15 cellular contexts compared by ENCODE assay signal in genomic region chr5:172797800-172798199, GRCh38. TPM values are rescaled to one million over a fixed set of nuclear protein-coding genes. Genes with fewer than 3 reads are reported as not detected.
DNase-seq lines count a peak whose midpoint lies in the region; ATAC-seq and TF ChIP-seq lines count a peak whose summit lies in the region.
"Had no signal": no experiment of that assay in that cellular context is flagged by ENCODE, and none has a peak within 500 bp of the region (broad histone marks: within the 10 kb centered on the region; RNA-seq: fewer than 3 reads in every experiment).

No MANE protein-coding gene starts in this region.

- no peak for DNase-seq in right atrium auricular region (ENCODE audit: low spot score)
- no peak for DNase-seq in Right ventricle myocardium inferior (ENCODE audit: missing footprints)
- DNase-seq in neuronal stem cell (ENCODE audit: low spot score) = no peak
- DNase-seq in aorta = no peak
- no peak for DNase-seq in H9
- no peak for DNase-seq in GM13977 (ENCODE audit: low spot score)
- DNase-seq in Kasumi-1 (lab: John Stamatoyannopoulos, UW) = no peak
- DNase-seq: activated CD4-positive, alpha-beta T cell treated with anti-CD3 and anti-CD28 coated beads, Interleukin-2, amount 50 U/mL, for 1 hour; activated naive CD4-positive, alpha-beta T cell treated with anti-CD3 and anti-CD28 coated beads, Interleukin-2, amount 50 U/mL, for 16 hours; H7; NCI-H524; SW 1271 had no signal

- H3K4me3 ChIP-seq in right atrium auricular region (no peak overlapping the region), neuronal stem cell (ENCODE audit: low read length in 2 of 2) (no peak overlapping the region), aorta (ENCODE audit: low read length in 2 of 2) (no peak overlapping the region)

- H4K5ac ChIP-seq in H9 (ENCODE audit: insufficient read length, low read depth, low read length) = no peak overlapping the region

- H2AFZ ChIP-seq in neuronal stem cell (ENCODE audit: low read length) (peak overlapping the region; percentile 57), H9 (ENCODE audit: low read length) (no peak overlapping the region)

- H2BK5ac ChIP-seq in neuronal stem cell (ENCODE audit: low read length) (no peak overlapping the region), H9 (ENCODE audit: insufficient read length, low read length) (no peak overlapping the region)

- H3K9me3 ChIP-seq in right atrium auricular region (no peaks in the 10 kb centered on the region), neuronal stem cell (replicated peaks in 1 of 2; ENCODE audit: control insufficient read depth in 2 of 2, insufficient read depth in 1 of 2, low read depth in 1 of 2, low read length in 2 of 2) (no peaks in the 10 kb centered on the region), aorta (ENCODE audit: control insufficient read depth, low read length) (no peaks in the 10 kb centered on the region), H9 (ENCODE audit: control insufficient read depth, low read depth, low read length) (no peaks in the 10 kb centered on the region)

- H3K27me3 ChIP-seq in right atrium auricular region (no peaks in the 10 kb centered on the region), neuronal stem cell (ENCODE audit: control insufficient read depth in 3 of 3, insufficient read depth in 3 of 3, low read depth in 1 of 3, low read length in 3 of 3) (no peaks in the 10 kb centered on the region), aorta (ENCODE audit: control insufficient read depth in 1 of 2, insufficient read depth in 2 of 2, low read length in 1 of 2) (no peaks in the 10 kb centered on the region), H9 (ENCODE audit: insufficient read depth, low read length) (no peaks in the 10 kb centered on the region)

- H3K23me2 ChIP-seq in H9 (ENCODE audit: insufficient read length, low read depth, low read length, poor library complexity, severe bottlenecking) = no peaks in the 10 kb centered on the region

- H3K36me3 ChIP-seq in right atrium auricular region (no peaks in the 10 kb centered on the region), neuronal stem cell (replicated peaks in 1 of 2; ENCODE audit: control insufficient read depth in 2 of 2, insufficient read depth in 2 of 2, low read length in 2 of 2) (no peaks in the 10 kb centered on the region), aorta (ENCODE audit: control insufficient read depth in 1 of 2, insufficient read depth in 2 of 2, low read length in 1 of 2) (no peaks in the 10 kb centered on the region)

- H3K18ac ChIP-seq in neuronal stem cell (ENCODE audit: low read length) (no peak overlapping the region), H9 (ENCODE audit: insufficient read length, low read depth, low read length) (no peak overlapping the region)

- H2BK120ac ChIP-seq in neuronal stem cell (ENCODE audit: low read depth, low read length) = no peak overlapping the region
- H2BK120ac ChIP-seq in H9 (ENCODE audit: low read depth, low read length, poor library complexity, severe bottlenecking) = no peak overlapping the region

- H3K4me3 Mint-ChIP-seq in dendritic cell treated with granulocyte-macrophage colony-stimulating factor and Interleukin-4, amounts not matched to agents 40 ng/mL and 50 ng/mL, for 4 days = no peak overlapping the region
- H3K4me3 Mint-ChIP-seq in H9 = no peak overlapping the region; a peak in 1 of 5 replicates

- H3K79me1 ChIP-seq in neuronal stem cell (ENCODE audit: low read depth, low read length) (no peaks in the 10 kb centered on the region), H9 (ENCODE audit: insufficient read depth, low read depth, low read length, poor library complexity, severe bottlenecking) (no peaks in the 10 kb centered on the region)

- TF ChIP-seq CTCF in right atrium auricular region (IDR thresholded peaks at IDR 0.05) = no peak
- no peak for TF ChIP-seq CTCF in H9 (conservative IDR thresholded peaks at IDR 0.05)
- no peak for TF ChIP-seq CTCF in GM13977 (IDR thresholded peaks at IDR 0.05; ENCODE audit: extremely low read depth, insufficient read depth, missing control alignments)

- H2BK12ac ChIP-seq in neuronal stem cell (ENCODE audit: low read length) = no peak overlapping the region
- no peak overlapping the region for H2BK12ac ChIP-seq in H9 (ENCODE audit: insufficient read length, low read depth, low read length)

- H2BK20ac ChIP-seq in H9 (ENCODE audit: low read depth, low read length, poor library complexity, severe bottlenecking) = no peak overlapping the region

- in situ Hi-C loops in GM13977 (cut with MboI; ENCODE audit: low pct_unique_long_range_greater_than_20kb, low sequenced_read_pairs, unreplicated experiment) = no loop called here

- peaks cover 6% of the 10 kb centered on the region for H3K36me3 Mint-ChIP-seq in dendritic cell treated with granulocyte-macrophage colony-stimulating factor and Interleukin-4, amounts not matched to agents 40 ng/mL and 50 ng/mL, for 4 days (ENCODE audit: low read depth)
- H3K36me3 Mint-ChIP-seq in H9 (ENCODE audit: insufficient read depth in 1 of 3, low read depth in 3 of 3) = no peaks in the 10 kb centered on the region

- H3K27me3 Mint-ChIP-seq in dendritic cell treated with granulocyte-macrophage colony-stimulating factor and Interleukin-4, amounts not matched to agents 40 ng/mL and 50 ng/mL, for 4 days = no peaks in the 10 kb centered on the region
- H3K27me3 Mint-ChIP-seq in H9 (ENCODE audit: low read depth) = peaks cover 9% of the 10 kb centered on the region

- H3K4me2 ChIP-seq in neuronal stem cell (ENCODE audit: insufficient read depth, low read length, poor library complexity, severe bottlenecking) (no peak overlapping the region), H9 (ENCODE audit: insufficient read depth, insufficient read length, low read length) (no peak overlapping the region)
- H3K4me2 ChIP-seq: KMS-11 had no signal

- intact Hi-C loops in Right ventricle myocardium inferior (cut with DNase I) (no loop called here), aorta (cut with DNase I) (loop anchor here (5.0 kb wide), 2 partner anchors 35 to 105 kb away; partner anchors contain the start of gene ERGIC1 (in 1 of the 2))
- intact Hi-C loops in dendritic cell treated with granulocyte-macrophage colony-stimulating factor and Interleukin-4, amounts not matched to agents 40 ng/mL and 50 ng/mL, for 4 days (cut with micrococcal nuclease) = loop anchor here (2.0 kb wide), 1 partner anchor 25 kb away; no protein-coding TSS in a partner anchor

- no peak overlapping the region for H3K23ac ChIP-seq in neuronal stem cell (ENCODE audit: low read depth, low read length, poor library complexity)
- no peak overlapping the region for H3K23ac ChIP-seq in H9 (ENCODE audit: insufficient read length, low read depth, low read length)

- H3K56ac ChIP-seq in H9 (ENCODE audit: insufficient read length, low read depth, low read length) = no peak overlapping the region

- H4K8ac ChIP-seq in neuronal stem cell (ENCODE audit: low read depth, low read length) (no peak overlapping the region), H9 (replicated peaks; ENCODE audit: insufficient read length, low read depth, low read length) (no peak overlapping the region)

- no peaks in the 10 kb centered on the region for H3K9me3 Mint-ChIP-seq in dendritic cell treated with granulocyte-macrophage colony-stimulating factor and Interleukin-4, amounts not matched to agents 40 ng/mL and 50 ng/mL, for 4 days
- H3K9me3 Mint-ChIP-seq in H9 = no peaks in the 10 kb centered on the region

- H3T11ph ChIP-seq in H9 (ENCODE audit: low read length) = no peak overlapping the region

- H4K20me1 ChIP-seq in H9 (ENCODE audit: control insufficient read depth, insufficient read depth, insufficient read length) = no peaks in the 10 kb centered on the region

- H3K4ac ChIP-seq in neuronal stem cell (ENCODE audit: low read length) (no peak overlapping the region), H9 (ENCODE audit: low read depth, low read length) (no peak overlapping the region)

- no peak overlapping the region for H4K91ac ChIP-seq in neuronal stem cell (ENCODE audit: low read depth, low read length, poor library complexity)
- no peak overlapping the region for H4K91ac ChIP-seq in H9 (ENCODE audit: insufficient read length, low read depth, low read length)

- H3K79me2 ChIP-seq in H9 (ENCODE audit: insufficient read depth, low read length) = no peaks in the 10 kb centered on the region

- H2BK15ac ChIP-seq in neuronal stem cell (ENCODE audit: low read length) (no peak overlapping the region), H9 (ENCODE audit: low read depth, low read length) (no peak overlapping the region)

- ATAC-seq in Right ventricle myocardium inferior = no peak
- ATAC-seq in aorta (ENCODE audit: low FRiP score) = no peak

- no peak overlapping the region for H2AK5ac ChIP-seq in neuronal stem cell (ENCODE audit: low read depth, low read length)
- no peak overlapping the region for H2AK5ac ChIP-seq in H9 (ENCODE audit: insufficient read length, low read length)

- H3K27ac ChIP-seq in right atrium auricular region (peak overlapping the region; percentile 45 to 68), neuronal stem cell (replicated peaks; ENCODE audit: low read length) (no peak overlapping the region), aorta (ENCODE audit: low read depth in 1 of 2, low read length in 2 of 2) (peak overlapping the region; percentile 40 to 93), H9 (ENCODE audit: insufficient read length, low read depth, low read length) (no peak overlapping the region)
- H3K27ac ChIP-seq: C4-2B, KMS-11 had no signal

- no CpG with 5 or more reads among the region's 5 CpGs for WGBS in neuronal stem cell (ENCODE audit: extremely low coverage in 2 of 2, insufficient read length in 2 of 2, insufficient replicate concordance in 1 of 2), 2 donors
- WGBS in aorta, 2 donors = 62 to 63% methylated on average over 5 of the region's 5 CpGs
- WGBS in H9 (ENCODE audit: extremely low coverage, insufficient read length, low lambda C conversion rate) = no CpG with 5 or more reads among the region's 5 CpGs

- H3K27ac Mint-ChIP-seq in dendritic cell treated with granulocyte-macrophage colony-stimulating factor and Interleukin-4, amounts not matched to agents 40 ng/mL and 50 ng/mL, for 4 days = peak overlapping the region; percentile 95
- H3K27ac Mint-ChIP-seq in H9 = no peak overlapping the region

- H3K14ac ChIP-seq in neuronal stem cell (ENCODE audit: low read length) = no peak overlapping the region
- H3K14ac ChIP-seq in H9 (ENCODE audit: insufficient read depth, low read length) = no peak overlapping the region

- H3K9ac ChIP-seq in neuronal stem cell (ENCODE audit: low read depth, low read length, poor library complexity) (no peak overlapping the region), H9 (ENCODE audit: extremely low read depth, insufficient read length, low read length) (no peak overlapping the region)
- H3K9ac ChIP-seq: KMS-11 had no signal

- H3K4me1 ChIP-seq in right atrium auricular region (peaks cover 0 to 33% of the 10 kb centered on the region in 2 donors), neuronal stem cell (ENCODE audit: control insufficient read depth in 2 of 2, insufficient read depth in 1 of 2, low read depth in 1 of 2, low read length in 2 of 2) (peaks cover 2 to 3% of the 10 kb centered on the region in 2 donors), aorta (ENCODE audit: control insufficient read depth in 1 of 2, insufficient read depth in 2 of 2, low read length in 2 of 2) (peaks cover 0 to 3% of the 10 kb centered on the region in 2 donors), H9 (ENCODE audit: insufficient read depth, low read length) (peaks cover 7% of the 10 kb centered on the region)

- H3K4me1 Mint-ChIP-seq in dendritic cell treated with granulocyte-macrophage colony-stimulating factor and Interleukin-4, amounts not matched to agents 40 ng/mL and 50 ng/mL, for 4 days (ENCODE audit: low read depth) = peaks cover 93% of the 10 kb centered on the region
- H3K4me1 Mint-ChIP-seq in H9 = peaks cover 3 to 7% of the 10 kb centered on the region in 2 experiments

RNA-seq across cellular contexts. Expression of gene DUSP1, which starts 26.8 kb away (rescaled TPM):
- total RNA-seq in right atrium auricular region (100 to 1,000 TPM; 804 to 819 TPM), Right ventricle myocardium inferior (103 TPM), aorta (1,000 to 10,000 TPM in 1 of 2 donors, 100 to 1,000 TPM in 1; 293 to 1,994 TPM), H9 (2021) (10.9 and 11.3 TPM in 2 replicates)
- polyA plus RNA-seq in neuronal stem cell (2013, experiment 1 of 2) = 10.2 TPM
- 10.0 TPM for polyA plus RNA-seq in neuronal stem cell (2013, experiment 2 of 2)
- 100 to 1,000 TPM; 178 to 515 TPM for polyA plus RNA-seq in aorta

RNA-seq across cellular contexts. Expression of gene ERGIC1, which starts 36.3 kb away (rescaled TPM):
- total RNA-seq in right atrium auricular region = 100 to 1,000 TPM in 1 of 2 donors, 10 to 100 TPM in 1; 70.7 to 113 TPM
- total RNA-seq in Right ventricle myocardium inferior = 74.8 TPM
- polyA plus RNA-seq in neuronal stem cell (2013, experiment 1 of 2) = 73.5 TPM
- polyA plus RNA-seq in neuronal stem cell (2013, experiment 2 of 2) = 73.3 TPM
- 100 to 1,000 TPM; 135 to 170 TPM for total RNA-seq in aorta
- 100 to 1,000 TPM; 122 to 125 TPM for polyA plus RNA-seq in aorta
- total RNA-seq in H9 (2021) = 74.2 and 77.0 TPM in 2 replicates

Comparison
In these comparisons a context has a peak if more than half of its experiments do, and no peak if none do; other contexts are left out.
1. H3K27ac ChIP-seq: peak in right atrium auricular region (2 of 2) and aorta (2 of 2); none in neuronal stem cell (single experiment) and H9 (single experiment).